13 cellular contexts compared by ENCODE assay signal in the genomic region with DNA sequence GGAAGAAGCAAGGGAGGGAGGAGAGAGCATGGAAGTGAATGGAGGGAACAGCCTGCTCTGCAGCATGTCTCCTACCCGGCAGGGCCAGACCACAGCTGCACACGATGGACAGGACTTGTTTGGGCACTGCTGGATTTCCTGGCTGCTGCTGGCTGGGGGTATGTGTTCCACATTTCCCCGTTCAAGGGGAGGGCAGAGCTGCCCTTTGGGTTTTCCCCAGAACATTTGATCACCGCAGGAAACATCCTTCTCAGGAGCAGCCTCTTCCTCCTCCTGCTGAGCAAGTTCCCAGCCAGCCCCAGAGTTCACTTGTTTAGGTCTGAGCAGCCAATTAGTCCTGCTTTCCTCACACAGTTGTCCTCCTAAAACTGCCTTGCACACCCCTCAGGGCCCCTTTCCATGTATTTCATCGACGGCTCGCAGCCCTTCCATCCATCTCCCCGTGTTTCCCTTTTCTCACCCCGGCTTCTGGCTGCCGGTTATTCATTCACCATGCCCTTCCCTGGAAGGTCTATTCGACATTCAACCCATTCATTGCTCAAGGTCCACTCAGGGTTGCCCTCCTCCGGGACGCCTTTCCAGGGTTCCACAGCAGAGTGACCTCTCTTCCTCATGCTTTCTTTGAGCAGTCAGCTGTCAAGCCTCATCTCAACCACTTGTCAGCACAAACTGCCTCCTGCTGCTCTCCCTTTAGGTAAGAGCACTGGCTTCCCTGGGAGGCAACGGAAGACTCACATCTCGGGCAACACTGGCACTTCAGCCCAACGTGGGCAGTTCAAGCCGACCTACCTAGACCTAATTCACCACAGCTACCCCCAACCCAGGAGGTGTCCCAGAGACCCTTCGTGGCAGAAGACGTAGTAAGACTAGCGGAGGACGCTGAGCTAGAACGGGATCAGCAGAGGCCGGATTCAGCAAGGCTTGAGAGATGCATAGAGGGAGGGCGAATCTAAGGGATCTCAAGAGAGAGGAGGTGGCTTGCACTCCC. TPM values are rescaled to one million over a fixed set of nuclear protein-coding genes. Genes with fewer than 3 reads are reported as not detected.
DNase-seq lines count a peak whose midpoint lies in the region; ATAC-seq and TF ChIP-seq lines count a peak whose summit lies in the region.
"Had no signal": no experiment of that assay in that cellular context is flagged by ENCODE, and none has a peak within 500 bp of the region (broad histone marks: within the 10 kb centered on the region; RNA-seq: fewer than 3 reads in every experiment).

No MANE protein-coding gene starts in this region.

- H2BK120ac ChIP-seq in mesenchymal stem cell (ENCODE audit: low read depth, low read length): no peak overlapping the region

- no peak overlapping the region for H2BK5ac ChIP-seq in mesenchymal stem cell (ENCODE audit: low read depth, low read length, poor library complexity, severe bottlenecking)

- peak overlapping the region in 1 of 2 experiments; percentile 15 for H3K18ac ChIP-seq in mesenchymal stem cell (ENCODE audit: low read depth in 1 of 2, low read length in 2 of 2)

- no peak overlapping the region for H3K23ac ChIP-seq in mesenchymal stem cell (ENCODE audit: low read length in 2 of 2)

- in situ Hi-C loops in transverse colon (cut with MboI; ENCODE audit: low pct_ligation_motif_present in 1 of 4, low pct_unique_long_range_greater_than_20kb in 1 of 4, low sequenced_read_pairs in 3 of 4): no loop called here

- TF ChIP-seq CTCF in A673 (conservative IDR thresholded peaks at IDR 0.05; ENCODE audit: low read depth, low read length) (no peak), endodermal cell (conservative IDR thresholded peaks at IDR 0.05) (no peak), transverse colon (IDR thresholded peaks at IDR 0.05) (no peak), BE2C (IDR thresholded peaks at IDR 0.05; ENCODE audit: low read depth, low read length) (no peak)

- H2BK12ac ChIP-seq in mesenchymal stem cell (ENCODE audit: low read length in 2 of 2): no peak overlapping the region

- DNase-seq in A673 (ENCODE audit: low spot score) (peak; percentile 91), endodermal cell (peak; percentile 87), mesenchymal stem cell (no peak), transverse colon (no peak), BE2C (no peak)

- peaks cover 69% of the 10 kb centered on the region for H3K36me3 Mint-ChIP-seq in endodermal cell (ENCODE audit: low read depth)

- no peak overlapping the region for H3K4ac ChIP-seq in mesenchymal stem cell (ENCODE audit: low read depth in 1 of 2, low read length in 2 of 2)

- no peak overlapping the region for H3K27ac ChIP-seq in A673 (ENCODE audit: low read depth, low read length, poor library complexity, severe bottlenecking)
- H3K27ac ChIP-seq in HUES48 (ENCODE audit: low read depth, low read length): peak overlapping the region; percentile 54
- no peak overlapping the region for H3K27ac ChIP-seq in endodermal cell (ENCODE audit: low read depth, low read length)
- H3K27ac ChIP-seq in mesenchymal stem cell (ENCODE audit: low read length, poor library complexity, severe bottlenecking): peak overlapping the region; percentile 37
- H3K27ac ChIP-seq in transverse colon: no peak overlapping the region
- H3K27ac ChIP-seq: SJSA1 had no signal

- H3K4me1 ChIP-seq in A673 (ENCODE audit: insufficient read depth, low read length, poor library complexity, severe bottlenecking): peaks cover 16% of the 10 kb centered on the region
- peaks cover 17% of the 10 kb centered on the region for H3K4me1 ChIP-seq in HUES48 (ENCODE audit: control insufficient read depth, insufficient read depth, low read length)
- no peaks in the 10 kb centered on the region for H3K4me1 ChIP-seq in endodermal cell (ENCODE audit: control insufficient read depth, insufficient read depth, low read length)
- H3K4me1 ChIP-seq in mesenchymal stem cell (ENCODE audit: control insufficient read depth, insufficient read depth, low read depth, low read length): peaks cover 20% of the 10 kb centered on the region
- no peaks in the 10 kb centered on the region for H3K4me1 ChIP-seq in transverse colon
- no peaks in the 10 kb centered on the region for H3K4me1 ChIP-seq in BE2C
- H3K4me1 ChIP-seq: SJSA1 had no signal

- H3K9ac ChIP-seq in HUES48 (ENCODE audit: low read depth, low read length): no peak overlapping the region
- H3K9ac ChIP-seq in endodermal cell (ENCODE audit: extremely low read depth, low read length, poor library complexity, severe bottlenecking): no peak overlapping the region
- no peak overlapping the region for H3K9ac ChIP-seq in mesenchymal stem cell (ENCODE audit: low read length)

- H3K4me1 Mint-ChIP-seq in endodermal cell: peaks cover 22% of the 10 kb centered on the region
- H3K4me1 Mint-ChIP-seq: stimulated activated naive CD8-positive, alpha-beta T cell treated with anti-CD3 and anti-CD28 coated beads, Interleukin-15, amount 100 ng/mL, for 72 hours had no signal

- no peak overlapping the region for H2AK5ac ChIP-seq in mesenchymal stem cell (ENCODE audit: low read length, severe bottlenecking)

- H3K27me3 ChIP-seq in A673 (replicated peaks; ENCODE audit: insufficient read depth, low read depth, low read length, poor library complexity): no peaks in the 10 kb centered on the region
- H3K27me3 ChIP-seq in HUES48 (ENCODE audit: control insufficient read depth, insufficient read depth, low read length): peaks cover 6% of the 10 kb centered on the region; the same call in 1 of the 2 replicates
- no peaks in the 10 kb centered on the region for H3K27me3 ChIP-seq in endodermal cell (ENCODE audit: control insufficient read depth, insufficient read depth, low read length, poor library complexity, severe bottlenecking)
- peaks cover 6 to 19% of the 10 kb centered on the region in 2 experiments for H3K27me3 ChIP-seq in mesenchymal stem cell (ENCODE audit: control insufficient read depth in 1 of 2, insufficient read depth in 1 of 2, low read length in 2 of 2)
- H3K27me3 ChIP-seq in transverse colon: no peaks in the 10 kb centered on the region
- peaks cover 17% of the 10 kb centered on the region for H3K27me3 ChIP-seq in BE2C
- H3K27me3 ChIP-seq: SJSA1 had no signal

- no peaks in the 10 kb centered on the region for H3K79me1 ChIP-seq in mesenchymal stem cell (replicated peaks; ENCODE audit: low read length, poor library complexity, severe bottlenecking)

- no peak for TF ChIP-seq POLR2A in transverse colon (IDR thresholded peaks at IDR 0.05)

- 56 to 58% methylated on average over 17 to 24 of the region's 24 CpGs for WGBS in endodermal cell (ENCODE audit: insufficient coverage in 1 of 2, insufficient read length in 1 of 2), 2 experiments
- 49% methylated on average over 22 of the region's 24 CpGs for WGBS in mesenchymal stem cell
- WGBS in transverse colon (ENCODE audit: low coverage in 1 of 2), 2 donors: 66 to 70% methylated on average over 14 to 24 of the region's 24 CpGs

- CTCF ChIA-PET in A673 (lab: Charles Lee): interaction anchor here (0.5 to 1.0 kb wide), 3 partner anchors 9 to 73 kb away, joined by 3 read pairs; a partner anchor contains a TSS

- H3K36me3 ChIP-seq in A673 (ENCODE audit: insufficient read depth, low read length, poor library complexity, severe bottlenecking) (no peaks in the 10 kb centered on the region), HUES48 (ENCODE audit: control insufficient read depth, insufficient read depth, low read length) (no peaks in the 10 kb centered on the region), endodermal cell (ENCODE audit: control insufficient read depth, insufficient read depth, low read length) (peaks cover 16% of the 10 kb centered on the region), mesenchymal stem cell (ENCODE audit: control insufficient read depth in 1 of 2, insufficient read depth in 2 of 2, low read depth in 1 of 2, low read length in 2 of 2) (no peaks in the 10 kb centered on the region), transverse colon (no peaks in the 10 kb centered on the region), BE2C (no peaks in the 10 kb centered on the region)
- H3K36me3 ChIP-seq: SJSA1 had no signal

- no peak for TF ChIP-seq EP300 in transverse colon (IDR thresholded peaks at IDR 0.05; ENCODE audit: low read depth)

- peak overlapping the region; percentile 2 for H3K27ac Mint-ChIP-seq in endodermal cell
- H3K27ac Mint-ChIP-seq: activated T-helper 2 cell treated with anti-CD3 and anti-CD28 coated beads, Interferon-gamma antibody, Interleukin-2, Interleukin-4, amounts not matched to agents 10 μg/mL and 5 μg/mL and 100 μg/mL, durations not matched to agents 14 hours and 24 hours and 36 hours; T-helper 2 cell treated with Interferon-gamma antibody and Interleukin-4, amounts not matched to agents 5 μg/mL and 100 μg/mL, for 36 hours had no signal

- peak overlapping the region; percentile 13 for H3K4me2 ChIP-seq in mesenchymal stem cell (ENCODE audit: low read length, poor library complexity, severe bottlenecking)

- no peak overlapping the region for H4K91ac ChIP-seq in mesenchymal stem cell (ENCODE audit: low read length)

- no peak overlapping the region for H3K4me3 Mint-ChIP-seq in endodermal cell
- H3K4me3 Mint-ChIP-seq: stimulated activated naive CD8-positive, alpha-beta T cell treated with anti-CD3 and anti-CD28 coated beads, Interleukin-15, amount 100 ng/mL, for 72 hours; T-helper 2 cell treated with Interferon-gamma antibody and Interleukin-4, amounts not matched to agents 5 μg/mL and 100 μg/mL, for 36 hours had no signal

- no peak overlapping the region for H4K8ac ChIP-seq in mesenchymal stem cell (ENCODE audit: low read length)

- H3K27me3 Mint-ChIP-seq in endodermal cell (ENCODE audit: insufficient read depth): no peaks in the 10 kb centered on the region

- no peaks in the 10 kb centered on the region for H3K9me3 Mint-ChIP-seq in endodermal cell
- H3K9me3 Mint-ChIP-seq: activated T-helper 2 cell treated with anti-CD3 and anti-CD28 coated beads, Interferon-gamma antibody, Interleukin-2, Interleukin-4, amounts not matched to agents 10 μg/mL and 5 μg/mL and 100 μg/mL, durations not matched to agents 14 hours and 24 hours and 36 hours; stimulated activated naive CD8-positive, alpha-beta T cell treated with anti-CD3 and anti-CD28 coated beads, Interleukin-15, amount 100 ng/mL, for 72 hours; T-helper 2 cell treated with Interferon-gamma antibody and Interleukin-4, amounts not matched to agents 5 μg/mL and 100 μg/mL, for 36 hours had no signal

- intact Hi-C loops in A673 (cut with micrococcal nuclease; ENCODE audit: unreplicated experiment) (loop anchor here (2.0 kb wide), 1 partner anchor 76 kb away; no protein-coding TSS in a partner anchor), transverse colon (cut with DNase I; ENCODE audit: low total_unique reads) (no loop called here)

- BruUV-seq in A673 (replicated peaks; lab: Mats Ljungman, UMichigan): no TSS peak

- H3K4me3 ChIP-seq in A673 (ENCODE audit: low read depth, low read length, poor library complexity, severe bottlenecking) (no peak overlapping the region), HUES48 (ENCODE audit: low read depth, low read length) (no peak overlapping the region), endodermal cell (ENCODE audit: low read length) (no peak overlapping the region), mesenchymal stem cell (ENCODE audit: insufficient read depth in 1 of 2, low read depth in 1 of 2, low read length in 2 of 2) (no peak overlapping the region), transverse colon (no peak overlapping the region), BE2C (ENCODE audit: low read depth, low read length) (no peak overlapping the region)
- H3K4me3 ChIP-seq: SJSA1 had no signal

- no peak overlapping the region for H2AFZ ChIP-seq in mesenchymal stem cell (ENCODE audit: low read depth, low read length)

- H2BK15ac ChIP-seq in mesenchymal stem cell (ENCODE audit: low read depth, poor library complexity, severe bottlenecking): no peak overlapping the region

- H3K14ac ChIP-seq in mesenchymal stem cell (ENCODE audit: low read length in 2 of 2): peak overlapping the region in 1 of 2 experiments; percentile 28

- no peak for ATAC-seq in GM19455 (IDR thresholded peaks at IDR 0.05; ENCODE audit: unreplicated experiment)
- ATAC-seq in HG03135 (IDR thresholded peaks at IDR 0.05; ENCODE audit: unreplicated experiment): no peak

- no peaks in the 10 kb centered on the region for H3K9me3 ChIP-seq in A673 (ENCODE audit: low read depth, low read length, poor library complexity, severe bottlenecking)
- H3K9me3 ChIP-seq in HUES48 (ENCODE audit: control insufficient read depth, insufficient read depth, low read length): no peaks in the 10 kb centered on the region
- H3K9me3 ChIP-seq in endodermal cell (ENCODE audit: control insufficient read depth, low read length): no peaks in the 10 kb centered on the region
- no peaks in the 10 kb centered on the region for H3K9me3 ChIP-seq in mesenchymal stem cell (ENCODE audit: control insufficient read depth, low read length)
- H3K9me3 ChIP-seq in transverse colon: no peaks in the 10 kb centered on the region
- H3K9me3 ChIP-seq in BE2C: no peaks in the 10 kb centered on the region
- H3K9me3 ChIP-seq: SJSA1 had no signal

- POLR2A ChIA-PET in A673 (lab: Charles Lee; ENCODE audit: low non-redundant PET): no interaction called here

RNA-seq across cellular contexts. Expression of a gene that starts 20.1 kb away (rescaled TPM):
- total RNA-seq in A673 (2021) (not detected in 2 replicates), endodermal cell (10 to 100 TPM; 14.3 to 28.5 TPM), transverse colon (1 to 10 TPM in 3 of 4 donors, not detected in 1; 1.4 to 3.3 (median 2.7) TPM)
- 4.3 TPM for polyA plus RNA-seq in endodermal cell (2013, experiment 1 of 2)
- 5.0 TPM for polyA plus RNA-seq in endodermal cell (2013, experiment 2 of 2)
- polyA plus RNA-seq in mesenchymal stem cell (2013, experiment 1 of 2): 1.1 TPM
- 1.1 TPM for polyA plus RNA-seq in mesenchymal stem cell (2013, experiment 2 of 2)
- polyA plus RNA-seq in BE2C (2012; ENCODE audit: insufficient read depth, insufficient read length, low read depth): not detected
- total RNA-seq: activated T-helper 2 cell treated with anti-CD3 and anti-CD28 coated beads, Interferon-gamma antibody, Interleukin-2, Interleukin-4, amounts not matched to agents 10 μg/mL and 5 μg/mL and 100 μg/mL, durations not matched to agents 14 hours and 24 hours and 36 hours; PC-3; SJSA1 had no signal

Comparison
In these comparisons a context has a peak if more than half of its experiments do, and no peak if none do; other contexts are left out.
1. DNase-seq: peak in A673 (single experiment) and endodermal cell (single experiment); none in mesenchymal stem cell (single experiment), transverse colon (single experiment) and BE2C (single experiment).
2. H3K27ac ChIP-seq: peak in HUES48 (single experiment) and mesenchymal stem cell (single experiment); none in A673 (single experiment), endodermal cell (single experiment) and transverse colon (0 of 4).